Comparison of ENCODE assay signal across 20 cellular contexts in the genomic region with DNA sequence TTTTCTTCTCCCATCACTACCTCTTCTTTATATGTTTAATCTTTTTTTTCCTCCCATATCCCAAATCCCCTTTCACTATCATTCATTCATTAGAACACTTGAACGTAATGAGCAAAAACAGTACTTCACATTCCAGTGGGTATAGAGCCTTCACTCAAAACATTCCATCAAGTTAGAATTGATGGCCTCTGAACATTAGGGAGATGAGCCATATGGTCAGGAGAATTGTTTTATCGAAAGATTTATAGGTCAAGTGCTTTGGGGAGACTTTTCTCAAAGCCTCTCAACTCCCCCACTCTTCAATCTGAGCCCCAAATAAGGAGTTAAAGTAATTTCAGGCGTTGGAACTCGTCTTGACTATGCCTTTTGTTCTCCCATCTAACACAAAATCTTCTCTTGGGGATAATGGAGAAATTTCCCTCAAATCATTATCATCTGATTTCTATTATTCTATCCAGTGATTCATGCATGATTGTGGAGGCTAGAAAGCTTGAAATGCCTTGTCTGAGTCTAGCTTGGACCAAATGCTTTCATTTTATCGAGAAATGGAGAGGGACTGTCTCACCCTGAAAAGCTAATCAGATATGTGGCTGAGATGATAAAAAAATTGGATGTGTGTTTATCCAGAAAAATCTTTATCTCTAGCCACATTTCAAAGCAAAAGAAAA.
"Had no signal": no experiment of that assay in that cellular context is flagged by ENCODE, and none has a peak within 500 bp of the region (broad histone marks: within the 10 kb centered on the region; RNA-seq: fewer than 3 reads in every experiment).

No MANE protein-coding gene starts in this region.

- H3K27me3 Mint-ChIP-seq: activated naive CD4-positive, alpha-beta T cell treated with anti-CD3 and anti-CD28 coated beads, Interleukin-2, amount 50 U/mL, for 24 hours had no signal

- H2AFZ ChIP-seq: hepatocyte had no signal

- H3K27ac Mint-ChIP-seq: activated CD4-positive, alpha-beta memory T cell treated with anti-CD3 and anti-CD28 coated beads for 36 hours; activated CD4-positive, alpha-beta T cell treated with anti-CD3 and anti-CD28 coated beads for 36 hours; activated CD8-positive, alpha-beta memory T cell treated with anti-CD3 and anti-CD28 coated beads, Interleukin-2, amount 10 ng/mL, durations not matched to agents 7 days and 5 days; activated naive CD4-positive, alpha-beta T cell treated with anti-CD3 and anti-CD28 coated beads, Interleukin-2, amount 50 U/mL, for 24 hours; dendritic cell treated with granulocyte-macrophage colony-stimulating factor and Interleukin-4, amounts not matched to agents 40 ng/mL and 50 ng/mL, for 4 days; naive B cell; stimulated activated naive B cell treated with anti-CD40 and anti-IgM and Interleukin-4, amounts not matched to agents 10 μg/mL and 1 μg/mL and 100 μg/mL, for 72 hours; T-cell had no signal

- H3K27me3 ChIP-seq: hepatocyte, tibial nerve, uterus had no signal

- H3K36me3 Mint-ChIP-seq: activated CD4-positive, alpha-beta memory T cell treated with anti-CD3 and anti-CD28 coated beads for 36 hours; activated CD8-positive, alpha-beta memory T cell treated with anti-CD3 and anti-CD28 coated beads, Interleukin-2, amount 10 ng/mL, durations not matched to agents 7 days and 5 days; activated naive CD4-positive, alpha-beta T cell treated with anti-CD3 and anti-CD28 coated beads, Interleukin-2, amount 50 U/mL, for 24 hours; naive B cell; stimulated activated naive B cell treated with anti-CD40 and anti-IgM and Interleukin-4, amounts not matched to agents 10 μg/mL and 1 μg/mL and 100 μg/mL, for 72 hours; T-cell had no signal

- H3K4me3 Mint-ChIP-seq: activated CD4-positive, alpha-beta memory T cell treated with anti-CD3 and anti-CD28 coated beads for 36 hours; activated CD4-positive, alpha-beta T cell treated with anti-CD3 and anti-CD28 coated beads for 36 hours; activated CD8-positive, alpha-beta memory T cell treated with anti-CD3 and anti-CD28 coated beads, Interleukin-2, amount 10 ng/mL, durations not matched to agents 7 days and 5 days; activated naive CD4-positive, alpha-beta T cell treated with anti-CD3 and anti-CD28 coated beads, Interleukin-2, amount 50 U/mL, for 24 hours; dendritic cell treated with granulocyte-macrophage colony-stimulating factor and Interleukin-4, amounts not matched to agents 40 ng/mL and 50 ng/mL, for 4 days; stimulated activated naive B cell treated with anti-CD40 and anti-IgM and Interleukin-4, amounts not matched to agents 10 μg/mL and 1 μg/mL and 100 μg/mL, for 72 hours; T-cell had no signal

- H3K79me2 ChIP-seq: hepatocyte had no signal

- ATAC-seq: activated CD4-positive, alpha-beta T cell treated with anti-CD3 and anti-CD28 coated beads for 36 hours; activated CD8-positive, alpha-beta memory T cell treated with anti-CD3 and anti-CD28 coated beads, Interleukin-2, amount 10 ng/mL, durations not matched to agents 7 days and 5 days; stimulated activated naive B cell treated with anti-CD40 and anti-IgM and Interleukin-4, amounts not matched to agents 10 μg/mL and 1 μg/mL and 100 μg/mL, for 72 hours; T-cell had no signal

- H3K9me3 Mint-ChIP-seq: activated CD4-positive, alpha-beta memory T cell treated with anti-CD3 and anti-CD28 coated beads for 36 hours; activated naive CD4-positive, alpha-beta T cell treated with anti-CD3 and anti-CD28 coated beads, Interleukin-2, amount 50 U/mL, for 24 hours; dendritic cell treated with granulocyte-macrophage colony-stimulating factor and Interleukin-4, amounts not matched to agents 40 ng/mL and 50 ng/mL, for 4 days; stimulated activated naive B cell treated with anti-CD40 and anti-IgM and Interleukin-4, amounts not matched to agents 10 μg/mL and 1 μg/mL and 100 μg/mL, for 72 hours; T-cell had no signal

- H3K4me2 ChIP-seq: hepatocyte had no signal

- H3K36me3 ChIP-seq: tibial nerve, uterus, WERI-Rb-1 had no signal

- DNase-seq: activated CD4-positive, alpha-beta memory T cell treated with anti-CD3 and anti-CD28 coated beads for 36 hours; activated CD4-positive, alpha-beta T cell treated with anti-CD3 and anti-CD28 coated beads for 36 hours; activated CD8-positive, alpha-beta memory T cell treated with anti-CD3 and anti-CD28 coated beads, Interleukin-2, amount 10 ng/mL, durations not matched to agents 7 days and 5 days; activated T-cell treated with anti-CD3 and anti-CD28 coated beads, Interleukin-2, amount 50 U/mL, for 1 hour; amygdala; effector memory CD4-positive, alpha-beta T cell; islet precursor cell; naive B cell; retina; stimulated activated CD4-positive, alpha-beta T cell treated with anti-CD3 and anti-CD28 coated beads, Interleukin-4, amount 100 ng/mL, for 1 hour; stimulated activated naive B cell treated with anti-CD40 and anti-IgM and Interleukin-4, amounts not matched to agents 10 μg/mL and 1 μg/mL and 100 μg/mL, for 72 hours; substantia nigra; T-cell; uterus; WERI-Rb-1 had no signal

- H3K9me3 ChIP-seq: tibial nerve, uterus had no signal

- H3K27ac ChIP-seq: hepatocyte, tibial nerve, uterus, WERI-Rb-1 had no signal

- H3K4me1 Mint-ChIP-seq: activated CD4-positive, alpha-beta T cell treated with anti-CD3 and anti-CD28 coated beads for 36 hours; activated CD8-positive, alpha-beta memory T cell treated with anti-CD3 and anti-CD28 coated beads, Interleukin-2, amount 10 ng/mL, durations not matched to agents 7 days and 5 days; activated naive CD4-positive, alpha-beta T cell treated with anti-CD3 and anti-CD28 coated beads, Interleukin-2, amount 50 U/mL, for 24 hours; naive B cell; stimulated activated naive B cell treated with anti-CD40 and anti-IgM and Interleukin-4, amounts not matched to agents 10 μg/mL and 1 μg/mL and 100 μg/mL, for 72 hours; T-cell had no signal

- H3K4me3 ChIP-seq: hepatocyte, lung, tibial nerve, uterus had no signal
